In genomic region chr19:1307320-1307719, GRCh38 we compare ENCODE assay signal across 1 cellular context.
A peak's percentile ranks its signal among the peaks of the same experiment; 100 is the strongest.
TF ChIP-seq lines count a peak whose summit lies in the region.

No MANE protein-coding gene starts in this region.

TF ChIP-seq in K562, 482 proteins besides CTCF, POLR2A, EP300 and RAD21 (continued from another document and continues in another):
- TF ChIP-seq, protein P1, sequence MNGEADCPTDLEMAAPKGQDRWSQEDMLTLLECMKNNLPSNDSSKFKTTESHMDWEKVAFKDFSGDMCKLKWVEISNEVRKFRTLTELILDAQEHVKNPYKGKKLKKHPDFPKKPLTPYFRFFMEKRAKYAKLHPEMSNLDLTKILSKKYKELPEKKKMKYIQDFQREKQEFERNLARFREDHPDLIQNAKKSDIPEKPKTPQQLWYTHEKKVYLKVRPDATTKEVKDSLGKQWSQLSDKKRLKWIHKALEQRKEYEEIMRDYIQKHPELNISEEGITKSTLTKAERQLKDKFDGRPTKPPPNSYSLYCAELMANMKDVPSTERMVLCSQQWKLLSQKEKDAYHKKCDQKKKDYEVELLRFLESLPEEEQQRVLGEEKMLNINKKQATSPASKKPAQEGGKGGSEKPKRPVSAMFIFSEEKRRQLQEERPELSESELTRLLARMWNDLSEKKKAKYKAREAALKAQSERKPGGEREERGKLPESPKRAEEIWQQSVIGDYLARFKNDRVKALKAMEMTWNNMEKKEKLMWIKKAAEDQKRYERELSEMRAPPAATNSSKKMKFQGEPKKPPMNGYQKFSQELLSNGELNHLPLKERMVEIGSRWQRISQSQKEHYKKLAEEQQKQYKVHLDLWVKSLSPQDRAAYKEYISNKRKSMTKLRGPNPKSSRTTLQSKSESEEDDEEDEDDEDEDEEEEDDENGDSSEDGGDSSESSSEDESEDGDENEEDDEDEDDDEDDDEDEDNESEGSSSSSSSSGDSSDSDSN (IDR thresholded peaks at IDR 0.05; ENCODE audit: borderline replicate concordance in 1 of 2, low read depth in 2 of 2, low read length in 2 of 2), result peak; percentile 96 to 99
- TF ChIP-seq ZBTB9 (CRISPR knock-in tag; IDR thresholded peaks at IDR 0.05) (no peak), ZNF518B (CRISPR knock-in tag; IDR thresholded peaks at IDR 0.05) (no peak), TFAP4 (CRISPR knock-in tag; IDR thresholded peaks at IDR 0.05; ENCODE audit: borderline replicate concordance) (peak; percentile 17; the same call in 1 of the 2 replicates), SLC30A9 (CRISPR knock-in tag; IDR thresholded peaks at IDR 0.05) (no peak), KDM1A (IDR thresholded peaks at IDR 0.05) (peak in 1 of 2 experiments; percentile 11; a peak in 1 of 4 replicates), RCOR1 (IDR thresholded peaks at IDR 0.05; ENCODE audit: borderline replicate concordance in 1 of 2, low read depth in 2 of 2, low read length in 2 of 2) (no peak), ZNF197 (CRISPR knock-in tag; IDR thresholded peaks at IDR 0.05; ENCODE audit: low read depth) (no peak), ZBTB7A (IDR thresholded peaks at IDR 0.05; ENCODE audit: borderline replicate concordance, control insufficient read depth, low read depth, low read length) (peak; percentile 54; the same call in 1 of the 2 replicates), RBFOX2 (IDR thresholded peaks at IDR 0.05; ENCODE audit: low read depth, low read length) (peak; percentile 81), RBBP5 (IDR thresholded peaks at IDR 0.05; ENCODE audit: borderline replicate concordance, insufficient read depth, low read length, poor library complexity, severe bottlenecking) (peak; percentile 28), PHF8 (IDR thresholded peaks at IDR 0.05; ENCODE audit: borderline replicate concordance, low read length) (peak; percentile 55; the same call in 1 of the 2 replicates), PHB (CRISPR knock-in tag; IDR thresholded peaks at IDR 0.05) (no peak), HMGN3 (IDR thresholded peaks at IDR 0.05; ENCODE audit: borderline replicate concordance, extremely low read depth, insufficient read length, low read depth, low read length) (no peak), ZFX (CRISPR knock-in tag; IDR thresholded peaks at IDR 0.05) (peak; percentile 84), MBD2 (IDR thresholded peaks at IDR 0.05; ENCODE audit: borderline replicate concordance, low read depth) (no peak; the same call in 1 of the 2 replicates), FOXP4 (CRISPR knock-in tag; IDR thresholded peaks at IDR 0.05; ENCODE audit: borderline replicate concordance) (no peak), MEIS2 (IDR thresholded peaks at IDR 0.05; ENCODE audit: partially characterized antibody) (peak; percentile 28), E2F6 (IDR thresholded peaks at IDR 0.05; ENCODE audit: borderline replicate concordance in 1 of 2, extremely low read depth in 1 of 2, insufficient read depth in 1 of 2, insufficient read length in 1 of 2, low read depth in 1 of 2, low read length in 1 of 2, poor library complexity in 1 of 2, severe bottlenecking in 1 of 2) (peak in 1 of 2 experiments; percentile 58), NFIC (IDR thresholded peaks at IDR 0.05) (0 out of 2 replicates have a peak, but pooled peaks have one; percentile 15), L3MBTL2 (IDR thresholded peaks at IDR 0.05) (peak; percentile 31; the same call in 1 of the 2 replicates), NKRF (IDR thresholded peaks at IDR 0.05; ENCODE audit: borderline replicate concordance) (peak; percentile 17; the same call in 1 of the 2 replicates), ZFPM2 (CRISPR knock-in tag; IDR thresholded peaks at IDR 0.05) (no peak), SUPT5H (IDR thresholded peaks at IDR 0.05) (peak; percentile 65)
- TF ChIP-seq, protein P2, sequence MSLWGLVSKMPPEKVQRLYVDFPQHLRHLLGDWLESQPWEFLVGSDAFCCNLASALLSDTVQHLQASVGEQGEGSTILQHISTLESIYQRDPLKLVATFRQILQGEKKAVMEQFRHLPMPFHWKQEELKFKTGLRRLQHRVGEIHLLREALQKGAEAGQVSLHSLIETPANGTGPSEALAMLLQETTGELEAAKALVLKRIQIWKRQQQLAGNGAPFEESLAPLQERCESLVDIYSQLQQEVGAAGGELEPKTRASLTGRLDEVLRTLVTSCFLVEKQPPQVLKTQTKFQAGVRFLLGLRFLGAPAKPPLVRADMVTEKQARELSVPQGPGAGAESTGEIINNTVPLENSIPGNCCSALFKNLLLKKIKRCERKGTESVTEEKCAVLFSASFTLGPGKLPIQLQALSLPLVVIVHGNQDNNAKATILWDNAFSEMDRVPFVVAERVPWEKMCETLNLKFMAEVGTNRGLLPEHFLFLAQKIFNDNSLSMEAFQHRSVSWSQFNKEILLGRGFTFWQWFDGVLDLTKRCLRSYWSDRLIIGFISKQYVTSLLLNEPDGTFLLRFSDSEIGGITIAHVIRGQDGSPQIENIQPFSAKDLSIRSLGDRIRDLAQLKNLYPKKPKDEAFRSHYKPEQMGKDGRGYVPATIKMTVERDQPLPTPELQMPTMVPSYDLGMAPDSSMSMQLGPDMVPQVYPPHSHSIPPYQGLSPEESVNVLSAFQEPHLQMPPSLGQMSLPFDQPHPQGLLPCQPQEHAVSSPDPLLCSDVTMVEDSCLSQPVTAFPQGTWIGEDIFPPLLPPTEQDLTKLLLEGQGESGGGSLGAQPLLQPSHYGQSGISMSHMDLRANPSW (CRISPR knock-in tag; IDR thresholded peaks at IDR 0.05), result no peak
